23 cellular contexts compared by ENCODE assay signal in genomic region chr7:82289889-82290288, GRCh38.
"Had no signal": no experiment of that assay in that cellular context is flagged by ENCODE, and none has a peak within 500 bp of the region (broad histone marks: within the 10 kb centered on the region; RNA-seq: fewer than 3 reads in every experiment).

No MANE protein-coding gene starts in this region.

- H3K4me2 ChIP-seq: neural progenitor cell had no signal

- H3K27me3 ChIP-seq: gastroesophageal sphincter, heart left ventricle, neural progenitor cell, spleen, thyroid gland, upper lobe of right lung had no signal

- H3K27me3 Mint-ChIP-seq: activated naive CD8-positive, alpha-beta T cell treated with anti-CD3 and anti-CD28 coated beads for 36 hours; naive B cell had no signal

- H3K36me3 ChIP-seq: gastroesophageal sphincter, heart left ventricle, lower lobe of right lung, neural progenitor cell, spleen, thyroid gland, upper lobe of right lung had no signal

- FAIRE-seq: bronchial epithelial cell, keratinocyte, TTC549 had no signal

- H3K4me3 Mint-ChIP-seq: activated naive CD8-positive, alpha-beta T cell treated with anti-CD3 and anti-CD28 coated beads for 36 hours; naive B cell; neural progenitor cell had no signal

- H3K4me1 Mint-ChIP-seq: activated naive CD8-positive, alpha-beta T cell treated with anti-CD3 and anti-CD28 coated beads for 36 hours; naive B cell had no signal

- H2AFZ ChIP-seq: neural progenitor cell had no signal

- H3K4me1 ChIP-seq: lower lobe of right lung, spleen, thyroid gland, upper lobe of right lung had no signal

- H3K4me3 ChIP-seq: gastroesophageal sphincter, heart left ventricle, lower lobe of right lung, neural progenitor cell, spleen, thyroid gland, upper lobe of right lung had no signal

- H3K9me3 ChIP-seq: lower lobe of right lung, thyroid gland, upper lobe of right lung had no signal

- H3K27ac Mint-ChIP-seq: activated naive CD8-positive, alpha-beta T cell treated with anti-CD3 and anti-CD28 coated beads for 36 hours; naive B cell had no signal

- H3K9ac ChIP-seq: neural progenitor cell had no signal

- H3K9me3 Mint-ChIP-seq: activated naive CD8-positive, alpha-beta T cell treated with anti-CD3 and anti-CD28 coated beads for 36 hours had no signal

- H3K27ac ChIP-seq: epithelial cell of prostate, gastroesophageal sphincter, lower lobe of right lung, neural progenitor cell, spleen, thyroid gland, upper lobe of right lung had no signal

- DNase-seq: activated CD4-positive, alpha-beta T cell treated with anti-CD3 and anti-CD28 coated beads, Interleukin-2, amount 50 U/mL, for 4 hours; activated naive CD4-positive, alpha-beta T cell treated with Interleukin-2 at 50 U/mL for 16 hours; activated naive CD8-positive, alpha-beta T cell treated with anti-CD3 and anti-CD28 coated beads for 36 hours; activated T-cell treated with anti-CD3 and anti-CD28 coated beads, Interleukin-2, amount 50 U/mL, for 48 hours; cerebellar nuclear complex; cortex of kidney; heart left ventricle; lower lobe of right lung; mesendoderm; naive B cell; retina; spleen; stimulated activated CD4-positive, alpha-beta T cell treated with anti-CD3 and anti-CD28 coated beads, Interleukin-4, amount 100 ng/mL, for 1 hour; stimulated activated naive CD4-positive, alpha-beta T cell; T-helper 1 cell; thyroid gland; upper lobe of right lung had no signal

- H3K36me3 Mint-ChIP-seq: activated naive CD8-positive, alpha-beta T cell treated with anti-CD3 and anti-CD28 coated beads for 36 hours; naive B cell had no signal
